ENCODE assay signal across 1 cellular context in the genomic region with DNA sequence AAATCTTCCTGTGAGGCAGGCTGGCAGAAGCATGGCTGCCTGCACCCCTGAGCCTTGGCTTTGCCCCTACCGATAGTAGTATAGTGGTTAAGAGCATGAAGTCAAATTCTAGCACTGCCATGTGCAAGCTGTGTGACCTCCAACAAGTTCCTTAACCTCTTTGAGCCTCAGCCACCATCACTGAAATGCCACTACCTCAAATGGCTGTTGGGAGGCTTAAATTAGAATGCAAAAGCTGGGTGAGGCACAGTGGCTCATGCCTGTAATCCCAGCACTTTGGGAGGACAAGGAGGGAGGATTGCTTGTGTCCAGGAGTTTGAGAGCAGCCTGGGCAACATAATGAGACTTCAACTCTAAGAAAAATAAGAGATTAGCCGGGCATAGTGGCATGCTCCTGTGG.
TF ChIP-seq lines count a peak whose summit lies in the region.

No MANE protein-coding gene starts in this region.

TF ChIP-seq in GM23338, 12 proteins besides CTCF, POLR2A, EP300 and RAD21:
- no peak for TF ChIP-seq ZNF114 (CRISPR knock-in tag; IDR thresholded peaks at IDR 0.05)
- no peak for TF ChIP-seq STAT1 (IDR thresholded peaks at IDR 0.05; ENCODE audit: unreplicated experiment)
- no peak for TF ChIP-seq JUNB (IDR thresholded peaks at IDR 0.05; ENCODE audit: unreplicated experiment)
- TF ChIP-seq NANOG (IDR thresholded peaks at IDR 0.05; ENCODE audit: borderline replicate concordance), result no peak
- TF ChIP-seq, protein P1, sequence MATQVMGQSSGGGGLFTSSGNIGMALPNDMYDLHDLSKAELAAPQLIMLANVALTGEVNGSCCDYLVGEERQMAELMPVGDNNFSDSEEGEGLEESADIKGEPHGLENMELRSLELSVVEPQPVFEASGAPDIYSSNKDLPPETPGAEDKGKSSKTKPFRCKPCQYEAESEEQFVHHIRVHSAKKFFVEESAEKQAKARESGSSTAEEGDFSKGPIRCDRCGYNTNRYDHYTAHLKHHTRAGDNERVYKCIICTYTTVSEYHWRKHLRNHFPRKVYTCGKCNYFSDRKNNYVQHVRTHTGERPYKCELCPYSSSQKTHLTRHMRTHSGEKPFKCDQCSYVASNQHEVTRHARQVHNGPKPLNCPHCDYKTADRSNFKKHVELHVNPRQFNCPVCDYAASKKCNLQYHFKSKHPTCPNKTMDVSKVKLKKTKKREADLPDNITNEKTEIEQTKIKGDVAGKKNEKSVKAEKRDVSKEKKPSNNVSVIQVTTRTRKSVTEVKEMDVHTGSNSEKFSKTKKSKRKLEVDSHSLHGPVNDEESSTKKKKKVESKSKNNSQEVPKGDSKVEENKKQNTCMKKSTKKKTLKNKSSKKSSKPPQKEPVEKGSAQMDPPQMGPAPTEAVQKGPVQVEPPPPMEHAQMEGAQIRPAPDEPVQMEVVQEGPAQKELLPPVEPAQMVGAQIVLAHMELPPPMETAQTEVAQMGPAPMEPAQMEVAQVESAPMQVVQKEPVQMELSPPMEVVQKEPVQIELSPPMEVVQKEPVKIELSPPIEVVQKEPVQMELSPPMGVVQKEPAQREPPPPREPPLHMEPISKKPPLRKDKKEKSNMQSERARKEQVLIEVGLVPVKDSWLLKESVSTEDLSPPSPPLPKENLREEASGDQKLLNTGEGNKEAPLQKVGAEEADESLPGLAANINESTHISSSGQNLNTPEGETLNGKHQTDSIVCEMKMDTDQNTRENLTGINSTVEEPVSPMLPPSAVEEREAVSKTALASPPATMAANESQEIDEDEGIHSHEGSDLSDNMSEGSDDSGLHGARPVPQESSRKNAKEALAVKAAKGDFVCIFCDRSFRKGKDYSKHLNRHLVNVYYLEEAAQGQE (IDR thresholded peaks at IDR 0.05; ENCODE audit: unreplicated experiment), result no peak
- no peak for TF ChIP-seq EZH2 (IDR thresholded peaks at IDR 0.05; ENCODE audit: low read depth, unreplicated experiment)
- TF ChIP-seq, protein P2, sequence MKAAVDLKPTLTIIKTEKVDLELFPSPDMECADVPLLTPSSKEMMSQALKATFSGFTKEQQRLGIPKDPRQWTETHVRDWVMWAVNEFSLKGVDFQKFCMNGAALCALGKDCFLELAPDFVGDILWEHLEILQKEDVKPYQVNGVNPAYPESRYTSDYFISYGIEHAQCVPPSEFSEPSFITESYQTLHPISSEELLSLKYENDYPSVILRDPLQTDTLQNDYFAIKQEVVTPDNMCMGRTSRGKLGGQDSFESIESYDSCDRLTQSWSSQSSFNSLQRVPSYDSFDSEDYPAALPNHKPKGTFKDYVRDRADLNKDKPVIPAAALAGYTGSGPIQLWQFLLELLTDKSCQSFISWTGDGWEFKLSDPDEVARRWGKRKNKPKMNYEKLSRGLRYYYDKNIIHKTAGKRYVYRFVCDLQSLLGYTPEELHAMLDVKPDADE (IDR thresholded peaks at IDR 0.05), result no peak
- TF ChIP-seq, protein P3, sequence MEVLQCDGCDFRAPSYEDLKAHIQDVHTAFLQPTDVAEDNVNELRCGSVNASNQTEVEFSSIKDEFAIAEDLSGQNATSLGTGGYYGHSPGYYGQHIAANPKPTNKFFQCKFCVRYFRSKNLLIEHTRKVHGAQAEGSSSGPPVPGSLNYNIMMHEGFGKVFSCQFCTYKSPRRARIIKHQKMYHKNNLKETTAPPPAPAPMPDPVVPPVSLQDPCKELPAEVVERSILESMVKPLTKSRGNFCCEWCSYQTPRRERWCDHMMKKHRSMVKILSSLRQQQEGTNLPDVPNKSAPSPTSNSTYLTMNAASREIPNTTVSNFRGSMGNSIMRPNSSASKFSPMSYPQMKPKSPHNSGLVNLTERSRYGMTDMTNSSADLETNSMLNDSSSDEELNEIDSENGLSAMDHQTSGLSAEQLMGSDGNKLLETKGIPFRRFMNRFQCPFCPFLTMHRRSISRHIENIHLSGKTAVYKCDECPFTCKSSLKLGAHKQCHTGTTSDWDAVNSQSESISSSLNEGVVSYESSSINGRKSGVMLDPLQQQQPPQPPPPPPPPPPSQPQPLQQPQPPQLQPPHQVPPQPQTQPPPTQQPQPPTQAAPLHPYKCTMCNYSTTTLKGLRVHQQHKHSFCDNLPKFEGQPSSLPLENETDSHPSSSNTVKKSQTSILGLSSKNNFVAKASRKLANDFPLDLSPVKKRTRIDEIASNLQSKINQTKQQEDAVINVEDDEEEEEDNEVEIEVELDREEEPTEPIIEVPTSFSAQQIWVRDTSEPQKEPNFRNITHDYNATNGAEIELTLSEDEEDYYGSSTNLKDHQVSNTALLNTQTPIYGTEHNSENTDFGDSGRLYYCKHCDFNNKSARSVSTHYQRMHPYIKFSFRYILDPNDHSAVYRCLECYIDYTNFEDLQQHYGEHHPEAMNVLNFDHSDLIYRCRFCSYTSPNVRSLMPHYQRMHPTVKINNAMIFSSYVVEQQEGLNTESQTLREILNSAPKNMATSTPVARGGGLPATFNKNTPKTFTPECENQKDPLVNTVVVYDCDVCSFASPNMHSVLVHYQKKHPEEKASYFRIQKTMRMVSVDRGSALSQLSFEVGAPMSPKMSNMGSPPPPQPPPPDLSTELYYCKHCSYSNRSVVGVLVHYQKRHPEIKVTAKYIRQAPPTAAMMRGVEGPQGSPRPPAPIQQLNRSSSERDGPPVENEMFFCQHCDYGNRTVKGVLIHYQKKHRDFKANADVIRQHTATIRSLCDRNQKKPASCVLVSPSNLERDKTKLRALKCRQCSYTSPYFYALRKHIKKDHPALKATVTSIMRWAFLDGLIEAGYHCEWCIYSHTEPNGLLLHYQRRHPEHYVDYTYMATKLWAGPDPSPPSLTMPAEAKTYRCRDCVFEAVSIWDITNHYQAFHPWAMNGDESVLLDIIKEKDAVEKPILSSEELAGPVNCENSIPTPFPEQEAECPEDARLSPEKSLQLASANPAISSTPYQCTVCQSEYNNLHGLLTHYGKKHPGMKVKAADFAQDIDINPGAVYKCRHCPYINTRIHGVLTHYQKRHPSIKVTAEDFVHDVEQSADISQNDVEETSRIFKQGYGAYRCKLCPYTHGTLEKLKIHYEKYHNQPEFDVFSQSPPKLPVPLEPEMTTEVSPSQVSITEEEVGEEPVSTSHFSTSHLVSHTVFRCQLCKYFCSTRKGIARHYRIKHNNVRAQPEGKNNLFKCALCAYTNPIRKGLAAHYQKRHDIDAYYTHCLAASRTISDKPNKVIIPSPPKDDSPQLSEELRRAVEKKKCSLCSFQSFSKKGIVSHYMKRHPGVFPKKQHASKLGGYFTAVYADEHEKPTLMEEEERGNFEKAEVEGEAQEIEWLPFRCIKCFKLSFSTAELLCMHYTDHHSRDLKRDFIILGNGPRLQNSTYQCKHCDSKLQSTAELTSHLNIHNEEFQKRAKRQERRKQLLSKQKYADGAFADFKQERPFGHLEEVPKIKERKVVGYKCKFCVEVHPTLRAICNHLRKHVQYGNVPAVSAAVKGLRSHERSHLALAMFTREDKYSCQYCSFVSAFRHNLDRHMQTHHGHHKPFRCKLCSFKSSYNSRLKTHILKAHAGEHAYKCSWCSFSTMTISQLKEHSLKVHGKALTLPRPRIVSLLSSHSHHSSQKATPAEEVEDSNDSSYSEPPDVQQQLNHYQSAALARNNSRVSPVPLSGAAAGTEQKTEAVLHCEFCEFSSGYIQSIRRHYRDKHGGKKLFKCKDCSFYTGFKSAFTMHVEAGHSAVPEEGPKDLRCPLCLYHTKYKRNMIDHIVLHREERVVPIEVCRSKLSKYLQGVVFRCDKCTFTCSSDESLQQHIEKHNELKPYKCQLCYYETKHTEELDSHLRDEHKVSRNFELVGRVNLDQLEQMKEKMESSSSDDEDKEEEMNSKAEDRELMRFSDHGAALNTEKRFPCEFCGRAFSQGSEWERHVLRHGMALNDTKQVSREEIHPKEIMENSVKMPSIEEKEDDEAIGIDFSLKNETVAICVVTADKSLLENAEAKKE (CRISPR knock-in tag; IDR thresholded peaks at IDR 0.05), result no peak
- TF ChIP-seq EZH2phosphoT487 (IDR thresholded peaks at IDR 0.05; ENCODE audit: unreplicated experiment), result no peak
- no peak for TF ChIP-seq POLR2AphosphoS5 (IDR thresholded peaks at IDR 0.05; ENCODE audit: low read depth)
- TF ChIP-seq ZNF331 (CRISPR knock-in tag; IDR thresholded peaks at IDR 0.05; ENCODE audit: low read depth), result no peak
- no peak for TF ChIP-seq CREB1 (CRISPR knock-in tag; IDR thresholded peaks at IDR 0.05; ENCODE audit: low read depth)
TF ChIP-seq in GM23338: peak in this region for 0.
